1 cellular context compared by ENCODE assay signal in the genomic region with DNA sequence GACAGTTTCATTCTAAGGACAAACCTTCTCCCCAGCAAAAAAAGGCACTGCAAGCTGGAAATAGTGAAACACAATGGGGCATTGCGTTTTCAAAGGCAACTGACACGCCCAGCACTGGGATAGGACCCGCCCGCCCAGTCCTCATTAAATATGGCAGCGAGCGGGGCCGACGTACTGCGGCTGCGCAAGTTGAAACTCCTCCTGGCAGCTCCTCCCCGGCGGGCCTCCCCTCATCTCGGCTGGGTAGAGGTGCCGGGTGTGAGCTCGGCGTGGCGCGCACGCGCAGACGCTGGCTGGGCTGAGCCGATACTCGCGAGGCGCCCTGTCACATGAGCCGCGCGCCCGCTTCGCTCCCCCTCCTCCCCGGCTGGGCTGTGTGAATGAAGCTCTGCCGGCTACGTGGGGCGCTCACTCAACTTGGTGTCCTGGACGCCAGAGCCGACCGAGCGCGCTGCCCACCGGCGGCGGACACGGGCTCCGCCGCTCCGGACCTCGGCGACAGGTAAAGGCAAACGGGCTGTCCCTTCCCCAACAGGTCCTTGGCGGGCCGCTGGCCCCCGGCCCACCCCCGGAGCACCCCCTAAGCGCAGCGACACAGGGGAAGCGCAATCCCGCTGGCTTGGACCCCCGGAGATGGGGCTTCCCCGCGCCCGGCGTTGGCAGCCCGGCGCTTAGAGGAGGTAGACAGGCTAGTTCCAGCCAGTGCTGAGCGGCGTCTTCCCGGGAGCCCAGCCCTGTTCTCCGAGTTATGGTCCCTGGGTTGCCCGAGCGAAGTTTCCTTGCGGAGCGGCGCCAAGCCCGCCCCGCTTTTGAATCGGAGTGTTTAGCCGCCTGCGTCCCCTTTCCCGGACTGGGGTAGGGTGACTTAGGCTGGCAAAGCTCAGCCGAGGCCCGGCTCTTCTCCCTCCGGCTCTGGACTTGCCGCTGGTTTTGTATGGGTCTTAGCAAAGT.
TF ChIP-seq lines count a peak whose summit lies in the region.

Gene CLCN5, plus strand, starts transcription at position 306 of the 951 bp plus-strand sequence. CDS start 2,703 bp downstream, outside the sequence.

TF ChIP-seq in neural cell, 6 proteins besides CTCF, POLR2A, EP300 and RAD21 (continued from another document):
- no peak for TF ChIP-seq REST (IDR thresholded peaks at IDR 0.05; ENCODE audit: borderline replicate concordance)
- TF ChIP-seq POLR2AphosphoS5 (IDR thresholded peaks at IDR 0.05), result peak; percentile 27
- no peak for TF ChIP-seq EZH2 (IDR thresholded peaks at IDR 0.05; ENCODE audit: borderline replicate concordance, insufficient read depth, low read length, poor library complexity, severe bottlenecking)
- TF ChIP-seq SMC3 (conservative IDR thresholded peaks at IDR 0.05; ENCODE audit: poor library complexity), result peak; percentile 23
TF ChIP-seq in neural cell: peak in this region for 3.
